Comparison of ENCODE assay signal across 34 cellular contexts in the genomic region with DNA sequence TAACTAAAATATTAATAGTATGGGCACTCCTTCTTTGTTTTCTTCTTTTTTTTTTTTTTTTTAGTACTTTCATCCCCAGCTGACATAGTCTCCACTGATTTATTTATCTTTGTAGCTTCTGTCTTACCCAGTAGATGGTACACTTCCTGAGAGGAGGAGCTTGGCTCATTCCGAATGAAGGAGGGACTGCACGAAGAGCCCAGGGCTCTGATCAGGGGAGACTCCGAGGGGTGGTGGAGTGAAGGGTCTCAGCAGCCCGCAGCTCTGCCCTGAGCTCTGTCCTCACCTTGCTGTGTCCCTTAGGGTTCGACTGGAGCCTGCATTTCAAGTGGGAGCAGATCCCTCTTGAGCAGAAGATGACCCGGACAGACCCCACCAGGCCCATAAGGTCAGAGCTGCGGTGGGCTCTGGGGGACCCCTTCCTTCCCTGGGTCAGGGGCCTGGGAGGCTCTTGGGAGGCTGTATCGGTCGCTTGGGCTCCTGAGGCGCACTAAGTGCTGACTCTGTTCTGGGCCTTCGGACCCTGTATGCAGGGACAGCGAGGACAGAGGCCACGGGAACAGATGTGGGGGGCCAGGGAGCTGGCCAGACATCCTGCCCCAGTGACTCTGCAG.
"Had no signal": no experiment of that assay in that cellular context is flagged by ENCODE, and none has a peak within 500 bp of the region (broad histone marks: within the 10 kb centered on the region; RNA-seq: fewer than 3 reads in every experiment).

No MANE protein-coding gene starts in this region.

- H3K9me3 Mint-ChIP-seq: activated CD4-positive, alpha-beta memory T cell treated with anti-CD3 and anti-CD28 coated beads for 36 hours; activated CD4-positive, alpha-beta T cell treated with anti-CD3 and anti-CD28 coated beads, Interleukin-2, amount 10 ng/mL, durations not matched to agents 24 days and 14 days; activated naive CD4-positive, alpha-beta T cell treated with anti-CD3 and anti-CD28 coated beads, Interleukin-2, amount 10 ng/mL, durations not matched to agents 7 days and 5 days; activated naive CD4-positive, alpha-beta T cell treated with anti-CD3 and anti-CD28 coated beads, Interleukin-2, amount 50 U/mL, for 72 hours; activated naive CD8-positive, alpha-beta T cell treated with anti-CD3 and anti-CD28 coated beads, Interleukin-2, amount 10 ng/mL, durations not matched to agents 7 days and 5 days; activated T-cell treated with anti-CD3 and anti-CD28 coated beads, Interleukin-2, amount 50 U/mL, for 72 hours; brain; dendritic cell treated with granulocyte-macrophage colony-stimulating factor and Interleukin-4, amounts not matched to agents 40 ng/mL and 50 ng/mL, for 4 days; endodermal cell; T-helper 2 cell treated with Interferon-gamma antibody and Interleukin-4, amounts not matched to agents 5 μg/mL and 100 μg/mL, for 36 hours had no signal

- H3K9me3 ChIP-seq: ascending aorta, breast epithelium had no signal

- H3K36me3 ChIP-seq: ascending aorta, breast epithelium, cardiac muscle cell, WERI-Rb-1 had no signal

- H3K27me3 ChIP-seq: ascending aorta, breast epithelium, cardiac muscle cell, dorsolateral prefrontal cortex had no signal

- H3K36me3 Mint-ChIP-seq: activated CD4-positive, alpha-beta memory T cell treated with anti-CD3 and anti-CD28 coated beads for 36 hours; activated CD8-positive, alpha-beta memory T cell treated with anti-CD3 and anti-CD28 coated beads, Interleukin-2, amount 10 ng/mL, durations not matched to agents 7 days and 5 days; activated naive CD4-positive, alpha-beta T cell treated with anti-CD3 and anti-CD28 coated beads, Interleukin-2, amount 10 ng/mL, durations not matched to agents 7 days and 5 days; activated naive CD4-positive, alpha-beta T cell treated with anti-CD3 and anti-CD28 coated beads, Interleukin-2, amount 50 U/mL, for 72 hours; activated naive CD8-positive, alpha-beta T cell treated with anti-CD3 and anti-CD28 coated beads, Interleukin-2, amount 10 ng/mL, durations not matched to agents 7 days and 5 days had no signal

- H3K27ac Mint-ChIP-seq: activated CD4-positive, alpha-beta memory T cell treated with anti-CD3 and anti-CD28 coated beads for 36 hours; activated CD4-positive, alpha-beta T cell treated with anti-CD3 and anti-CD28 coated beads for 36 hours; activated CD4-positive, alpha-beta T cell treated with anti-CD3 and anti-CD28 coated beads, Interleukin-2, amount 10 ng/mL, durations not matched to agents 24 days and 14 days; activated CD8-positive, alpha-beta memory T cell treated with anti-CD3 and anti-CD28 coated beads, Interleukin-2, amount 10 ng/mL, durations not matched to agents 7 days and 5 days; activated CD8-positive, alpha-beta T cell treated with anti-CD3 and anti-CD28 coated beads, Interleukin-2, amount 10 ng/mL, durations not matched to agents 7 days and 5 days; activated naive CD4-positive, alpha-beta T cell treated with anti-CD3 and anti-CD28 coated beads, Interleukin-2, amount 10 ng/mL, durations not matched to agents 7 days and 5 days; activated naive CD8-positive, alpha-beta T cell treated with anti-CD3 and anti-CD28 coated beads, Interleukin-2, amount 10 ng/mL, durations not matched to agents 7 days and 5 days; activated T-cell treated with anti-CD3 and anti-CD28 coated beads, Interleukin-2, amount 50 U/mL, for 72 hours; brain; dendritic cell treated with granulocyte-macrophage colony-stimulating factor and Interleukin-4, amounts not matched to agents 40 ng/mL and 50 ng/mL, for 4 days; endodermal cell; T-helper 17 cell; T-helper 2 cell treated with Interferon-gamma antibody and Interleukin-4, amounts not matched to agents 5 μg/mL and 100 μg/mL, for 36 hours had no signal

- H3K4me3 ChIP-seq: ascending aorta, breast epithelium, cardiac muscle cell, coronary artery, dorsolateral prefrontal cortex had no signal

- ATAC-seq: activated CD4-positive, alpha-beta T cell treated with anti-CD3 and anti-CD28 coated beads for 36 hours; esophagus mucosa; T-helper 17 cell had no signal

- H3K4me1 ChIP-seq: ascending aorta had no signal

- H3K27ac ChIP-seq: ascending aorta, breast epithelium, cardiac muscle cell, coronary artery, dorsolateral prefrontal cortex, WERI-Rb-1 had no signal

- FAIRE-seq: frontal cortex had no signal

- DNase-seq: activated CD4-positive, alpha-beta memory T cell treated with anti-CD3 and anti-CD28 coated beads for 36 hours; activated CD4-positive, alpha-beta T cell treated with anti-CD3 and anti-CD28 coated beads for 36 hours; activated CD4-positive, alpha-beta T cell treated with anti-CD3 and anti-CD28 coated beads, Interleukin-2, amount 10 ng/mL, durations not matched to agents 24 days and 14 days; activated CD4-positive, CD25-positive, alpha-beta regulatory T cell; activated CD4-positive, CD25-positive, alpha-beta regulatory T cell treated with anti-CD3 and anti-CD28 coated beads, Interleukin-2, amount 50 U/mL, for 72 hours; activated CD8-positive, alpha-beta memory T cell treated with anti-CD3 and anti-CD28 coated beads, Interleukin-2, amount 10 ng/mL, durations not matched to agents 7 days and 5 days; activated CD8-positive, alpha-beta memory T cell treated with anti-CD3 and anti-CD28 coated beads, Interleukin-2, amount 50 U/mL, for 4 hours; activated CD8-positive, alpha-beta T cell treated with anti-CD3 and anti-CD28 coated beads, Interleukin-2, amount 10 ng/mL, durations not matched to agents 7 days and 5 days; activated gamma-delta T cell; activated naive CD4-positive, alpha-beta T cell; activated naive CD4-positive, alpha-beta T cell treated with anti-CD3 and anti-CD28 coated beads, Interleukin-2, amount 10 ng/mL, durations not matched to agents 7 days and 5 days; activated naive CD8-positive, alpha-beta T cell treated with anti-CD3 and anti-CD28 coated beads, Interleukin-2, amount 10 ng/mL, durations not matched to agents 7 days and 5 days; activated T-cell treated with anti-CD3 and anti-CD28 coated beads, Interleukin-2, amount 50 U/mL, for 1 hour; activated T-cell treated with anti-CD3 and anti-CD28 coated beads, Interleukin-2, amount 50 U/mL, for 72 hours; central memory CD4-positive, alpha-beta T cell; cerebellar nuclear complex; effector memory CD4-positive, alpha-beta T cell; endodermal cell; foreskin fibroblast; T-helper 1 cell; T-helper 17 cell; T1000; WERI-Rb-1 had no signal

- H3K4me3 Mint-ChIP-seq: activated CD4-positive, alpha-beta memory T cell treated with anti-CD3 and anti-CD28 coated beads for 36 hours; activated CD4-positive, alpha-beta T cell treated with anti-CD3 and anti-CD28 coated beads for 36 hours; activated CD4-positive, alpha-beta T cell treated with anti-CD3 and anti-CD28 coated beads, Interleukin-2, amount 10 ng/mL, durations not matched to agents 24 days and 14 days; activated CD8-positive, alpha-beta memory T cell treated with anti-CD3 and anti-CD28 coated beads, Interleukin-2, amount 10 ng/mL, durations not matched to agents 7 days and 5 days; activated CD8-positive, alpha-beta T cell treated with anti-CD3 and anti-CD28 coated beads, Interleukin-2, amount 10 ng/mL, durations not matched to agents 7 days and 5 days; activated naive CD4-positive, alpha-beta T cell treated with anti-CD3 and anti-CD28 coated beads, Interleukin-2, amount 10 ng/mL, durations not matched to agents 7 days and 5 days; activated naive CD8-positive, alpha-beta T cell treated with anti-CD3 and anti-CD28 coated beads, Interleukin-2, amount 10 ng/mL, durations not matched to agents 7 days and 5 days; activated T-cell treated with anti-CD3 and anti-CD28 coated beads, Interleukin-2, amount 50 U/mL, for 72 hours; brain; dendritic cell treated with granulocyte-macrophage colony-stimulating factor and Interleukin-4, amounts not matched to agents 40 ng/mL and 50 ng/mL, for 4 days; endodermal cell; T-helper 17 cell; T-helper 2 cell treated with Interferon-gamma antibody and Interleukin-4, amounts not matched to agents 5 μg/mL and 100 μg/mL, for 36 hours had no signal

- H3K27me3 Mint-ChIP-seq: activated CD4-positive, alpha-beta T cell treated with anti-CD3 and anti-CD28 coated beads for 36 hours; brain had no signal

- H3K4me1 Mint-ChIP-seq: activated CD4-positive, alpha-beta T cell treated with anti-CD3 and anti-CD28 coated beads for 36 hours; endodermal cell; T-helper 17 cell had no signal
